Comparison of ENCODE assay signal across 30 cellular contexts in the genomic region with DNA sequence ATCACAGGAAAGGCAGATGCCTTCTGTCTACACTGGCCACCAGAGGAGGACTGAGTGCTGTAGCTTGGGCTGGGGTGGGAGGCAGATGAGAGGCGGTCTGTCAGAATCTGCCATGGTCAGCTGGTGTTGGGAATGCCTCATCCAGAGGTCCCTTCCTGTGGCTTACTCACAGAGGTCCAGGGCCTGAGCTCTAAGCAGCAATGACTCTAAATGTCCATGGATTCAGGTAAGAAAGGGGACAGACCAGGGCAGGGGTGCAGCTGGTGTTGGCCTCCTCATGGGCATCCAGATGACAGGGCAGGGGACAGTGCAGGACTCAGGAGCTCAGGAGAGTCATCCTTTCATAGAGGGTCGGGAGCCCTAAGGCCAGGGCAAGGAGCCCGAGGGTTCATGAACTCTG.
"Had no signal": no experiment of that assay in that cellular context is flagged by ENCODE, and none has a peak within 500 bp of the region (broad histone marks: within the 10 kb centered on the region; RNA-seq: fewer than 3 reads in every experiment).

No MANE protein-coding gene starts in this region.

- H3K36me3 ChIP-seq: adrenal gland, brain microvascular endothelial cell, breast epithelium had no signal

- H3K27ac ChIP-seq: adrenal gland, body of pancreas, brain microvascular endothelial cell, breast epithelium, VCaP had no signal

- H3K9me3 ChIP-seq: adrenal gland, body of pancreas, breast epithelium had no signal

- DNase-seq: activated CD4-positive, alpha-beta memory T cell treated with anti-CD3 and anti-CD28 coated beads, Interleukin-2, amount 10 ng/mL, durations not matched to agents 7 days and 5 days; activated CD4-positive, alpha-beta T cell treated with anti-CD3 and anti-CD28 coated beads for 1 hour; activated CD4-positive, alpha-beta T cell treated with anti-CD3 and anti-CD28 coated beads for 36 hours; activated CD4-positive, alpha-beta T cell treated with anti-CD3 and anti-CD28 coated beads for 48 hours; activated CD4-positive, alpha-beta T cell treated with anti-CD3 and anti-CD28 coated beads, Interleukin-2, amount 10 ng/mL, durations not matched to agents 7 days and 5 days; activated CD4-positive, alpha-beta T cell treated with anti-CD3 and anti-CD28 coated beads, Interleukin-2, amount 50 U/mL, for 48 hours; activated CD4-positive, CD25-positive, alpha-beta regulatory T cell; activated CD8-positive, alpha-beta memory T cell treated with anti-CD3 and anti-CD28 coated beads for 24 hours; activated CD8-positive, alpha-beta memory T cell treated with anti-CD3 and anti-CD28 coated beads, Interleukin-2, amount 10 ng/mL, durations not matched to agents 7 days and 5 days; activated CD8-positive, alpha-beta T cell treated with anti-CD3 and anti-CD28 coated beads, Interleukin-2, amount 10 ng/mL, durations not matched to agents 7 days and 5 days; activated gamma-delta T cell; activated naive CD4-positive, alpha-beta T cell treated with anti-CD3 and anti-CD28 coated beads for 36 hours; activated naive CD4-positive, alpha-beta T cell treated with anti-CD3 and anti-CD28 coated beads, Interleukin-2, amount 50 U/mL, for 16 hours; activated naive CD8-positive, alpha-beta T cell treated with anti-CD3 and anti-CD28 coated beads for 36 hours; activated T-cell treated with anti-CD3 and anti-CD28 coated beads for 4 hours; activated T-cell treated with anti-CD3 and anti-CD28 coated beads, Interleukin-2, amount 50 U/mL, for 1 hour; activated T-cell treated with anti-CD3 and anti-CD28 coated beads, Interleukin-2, amount 50 U/mL, for 4 hours; activated T-cell treated with anti-CD3 and anti-CD28 coated beads, Interleukin-2, amount 50 U/mL, for 72 hours; adrenal gland; amniotic stem cell; aorta; body of pancreas; brain microvascular endothelial cell; central memory CD4-positive, alpha-beta T cell; SW 1271; T-helper 1 cell; T-helper 2 cell; T-helper 9 cell had no signal

- H3K27me3 ChIP-seq: adrenal gland, body of pancreas, brain microvascular endothelial cell, breast epithelium had no signal

- H3K4me1 ChIP-seq: body of pancreas, breast epithelium had no signal

- H3K4me3 ChIP-seq: adrenal gland, body of pancreas, breast epithelium had no signal
